Comparison of ENCODE assay signal across 1 cellular context in genomic region chr5:86748538-86749105, GRCh38.
TF ChIP-seq lines count a peak whose summit lies in the region.

No MANE protein-coding gene starts in this region.

TF ChIP-seq in H1, 55 proteins besides CTCF, POLR2A, EP300 and RAD21 (continued from another document):
- TF ChIP-seq JUND (IDR thresholded peaks at IDR 0.05; ENCODE audit: low read length) = no peak
